In genomic region chr14:90228478-90228877, GRCh38 we compare ENCODE assay signal across 6 cellular contexts.
"Had no signal": no experiment of that assay in that cellular context is flagged by ENCODE, and none has a peak within 500 bp of the region (broad histone marks: within the 10 kb centered on the region; RNA-seq: fewer than 3 reads in every experiment).

No MANE protein-coding gene starts in this region.

- ATAC-seq: HCT116 had no signal

- H3K4me3 Mint-ChIP-seq: HFFc6 had no signal

- H3K27ac Mint-ChIP-seq: HFFc6 had no signal

- DNase-seq: GM23248, GOT3, H7, HFFc6, IMR-90 had no signal
